ENCODE assay signal across 25 cellular contexts in the genomic region with DNA sequence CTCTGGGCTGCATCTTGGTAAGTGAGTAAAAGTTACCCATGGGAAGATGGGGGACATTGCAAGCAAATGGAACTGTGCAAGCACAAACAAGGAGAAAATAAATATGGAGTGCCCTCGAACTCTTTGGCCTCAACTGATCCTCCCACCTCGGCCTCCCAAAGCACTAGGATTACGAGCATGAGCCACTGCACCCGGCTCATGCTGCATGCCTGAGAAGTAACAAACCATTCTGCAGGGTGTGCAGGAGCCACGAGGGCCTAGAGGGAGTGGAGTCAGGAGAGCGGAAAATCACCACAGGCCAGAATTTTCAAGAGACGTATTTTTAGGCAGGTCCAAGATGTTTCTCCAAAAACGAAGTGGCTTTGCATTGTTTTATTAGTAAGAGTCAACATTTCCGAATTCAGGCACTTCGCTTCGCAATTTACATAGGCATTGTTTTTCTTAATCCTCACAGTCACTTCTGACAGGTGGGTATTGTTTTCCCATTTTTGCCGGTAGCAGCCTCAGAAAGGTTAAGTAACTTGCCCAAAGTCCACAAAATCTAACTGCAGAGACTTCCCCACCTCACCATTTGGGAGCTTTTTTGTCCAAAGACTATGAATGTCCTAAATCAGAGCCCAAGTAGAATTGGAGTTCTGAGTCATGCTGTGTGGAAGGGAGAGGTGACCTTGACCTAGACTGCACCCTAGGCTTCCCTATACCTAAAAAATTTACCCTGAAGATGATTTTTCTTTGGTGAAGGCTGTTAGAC.
"Had no signal": no experiment of that assay in that cellular context is flagged by ENCODE, and none has a peak within 500 bp of the region (broad histone marks: within the 10 kb centered on the region; RNA-seq: fewer than 3 reads in every experiment).

No MANE protein-coding gene starts in this region.

- H3K9me3 ChIP-seq: adrenal gland, ascending aorta, sigmoid colon, stomach, suprapubic skin, transverse colon had no signal

- H3K4me3 Mint-ChIP-seq: activated naive CD8-positive, alpha-beta T cell; activated T-cell treated with anti-CD3 and anti-CD28 coated beads, Interleukin-2, amount 50 U/mL, for 24 hours; activated T-helper 17 cell treated with anti-CD3 and anti-CD28 coated beads, Interleukin-2, amount 50 U/mL, for 72 hours; nephron had no signal

- FAIRE-seq: colon, endothelial cell of umbilical vein, frontal cortex, TTC549, urothelium cell line had no signal

- H3K27ac Mint-ChIP-seq: activated naive CD8-positive, alpha-beta T cell; activated T-cell treated with anti-CD3 and anti-CD28 coated beads, Interleukin-2, amount 50 U/mL, for 24 hours; activated T-helper 17 cell treated with anti-CD3 and anti-CD28 coated beads, Interleukin-2, amount 50 U/mL, for 72 hours; nephron had no signal

- ATAC-seq: activated T-helper 17 cell treated with anti-CD3 and anti-CD28 coated beads, Interleukin-2, amount 50 U/mL, for 72 hours; esophagus mucosa; left cardiac atrium had no signal

- H3K4me1 ChIP-seq: adrenal gland, transverse colon had no signal

- DNase-seq: activated naive CD4-positive, alpha-beta T cell; activated T-cell treated with anti-CD3 and anti-CD28 coated beads, Interleukin-2, amount 50 U/mL, for 24 hours; adrenal gland; central memory CD4-positive, alpha-beta T cell; effector memory CD4-positive, alpha-beta T cell; hippocampal formation; islet precursor cell; left cardiac atrium; posterior cingulate gyrus; sigmoid colon; stimulated activated CD4-positive, alpha-beta T cell treated with anti-CD3 and anti-CD28 coated beads, Interleukin-4, amount 100 ng/mL, for 24 hours; stomach; T-helper 1 cell; transverse colon had no signal

- H3K27me3 ChIP-seq: adrenal gland, ascending aorta, sigmoid colon, stomach, suprapubic skin, transverse colon had no signal

- H3K36me3 ChIP-seq: adrenal gland, ascending aorta, sigmoid colon, suprapubic skin, transverse colon had no signal

- H3K27me3 Mint-ChIP-seq: activated naive CD8-positive, alpha-beta T cell; activated T-cell treated with anti-CD3 and anti-CD28 coated beads, Interleukin-2, amount 50 U/mL, for 24 hours; activated T-helper 17 cell treated with anti-CD3 and anti-CD28 coated beads, Interleukin-2, amount 50 U/mL, for 72 hours had no signal

- H3K4me1 Mint-ChIP-seq: activated T-helper 17 cell treated with anti-CD3 and anti-CD28 coated beads, Interleukin-2, amount 50 U/mL, for 72 hours had no signal

- H3K4me3 ChIP-seq: adrenal gland, ascending aorta, sigmoid colon, stomach, suprapubic skin, transverse colon had no signal

- H3K27ac ChIP-seq: adrenal gland, ascending aorta, sigmoid colon, stomach, suprapubic skin, transverse colon had no signal

- H3K9me3 Mint-ChIP-seq: activated T-cell treated with anti-CD3 and anti-CD28 coated beads, Interleukin-2, amount 50 U/mL, for 24 hours; activated T-helper 17 cell treated with anti-CD3 and anti-CD28 coated beads, Interleukin-2, amount 50 U/mL, for 72 hours; nephron had no signal
